In the genomic region with DNA sequence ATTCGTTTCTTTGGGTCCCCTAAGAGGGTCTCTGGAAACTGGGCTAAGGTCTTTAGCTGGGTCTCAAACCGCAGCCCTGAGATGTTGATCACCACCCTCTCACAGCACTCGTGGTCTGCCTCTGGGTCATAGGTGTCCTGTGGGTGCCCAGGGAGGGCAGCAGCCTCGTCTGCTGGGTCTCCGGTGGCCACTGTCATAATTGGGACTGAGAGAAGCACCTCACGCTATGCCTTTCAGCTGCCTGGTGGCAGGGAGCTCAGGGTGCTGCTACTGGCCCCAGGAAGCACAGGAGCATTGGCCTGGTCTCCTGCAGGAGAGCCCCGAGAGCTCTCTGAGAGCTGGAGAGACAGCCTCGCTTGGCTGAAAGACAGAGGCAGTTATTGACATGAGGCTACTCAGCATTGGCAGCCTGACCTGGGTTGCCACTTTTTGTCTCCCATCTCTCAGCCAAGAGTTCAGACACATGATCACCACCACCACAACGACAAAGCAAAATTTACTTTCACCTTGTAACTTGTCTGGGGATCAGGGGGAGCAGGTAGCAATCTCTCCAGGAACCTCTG, we compare ENCODE assay signal across 1 cellular context.
TF ChIP-seq lines count a peak whose summit lies in the region.

No MANE protein-coding gene starts in this region.

TF ChIP-seq in neural cell, 6 proteins besides CTCF, POLR2A, EP300 and RAD21:
- TF ChIP-seq TAF1 (IDR thresholded peaks at IDR 0.05; ENCODE audit: low read depth) (no peak), SMC3 (conservative IDR thresholded peaks at IDR 0.05; ENCODE audit: poor library complexity) (no peak), EZH2 (IDR thresholded peaks at IDR 0.05; ENCODE audit: borderline replicate concordance, insufficient read depth, low read length, poor library complexity, severe bottlenecking) (no peak), POLR2AphosphoS5 (IDR thresholded peaks at IDR 0.05) (no peak), MXI1 (conservative IDR thresholded peaks at IDR 0.05; ENCODE audit: poor library complexity, severe bottlenecking) (no peak)
- TF ChIP-seq, protein P1, sequence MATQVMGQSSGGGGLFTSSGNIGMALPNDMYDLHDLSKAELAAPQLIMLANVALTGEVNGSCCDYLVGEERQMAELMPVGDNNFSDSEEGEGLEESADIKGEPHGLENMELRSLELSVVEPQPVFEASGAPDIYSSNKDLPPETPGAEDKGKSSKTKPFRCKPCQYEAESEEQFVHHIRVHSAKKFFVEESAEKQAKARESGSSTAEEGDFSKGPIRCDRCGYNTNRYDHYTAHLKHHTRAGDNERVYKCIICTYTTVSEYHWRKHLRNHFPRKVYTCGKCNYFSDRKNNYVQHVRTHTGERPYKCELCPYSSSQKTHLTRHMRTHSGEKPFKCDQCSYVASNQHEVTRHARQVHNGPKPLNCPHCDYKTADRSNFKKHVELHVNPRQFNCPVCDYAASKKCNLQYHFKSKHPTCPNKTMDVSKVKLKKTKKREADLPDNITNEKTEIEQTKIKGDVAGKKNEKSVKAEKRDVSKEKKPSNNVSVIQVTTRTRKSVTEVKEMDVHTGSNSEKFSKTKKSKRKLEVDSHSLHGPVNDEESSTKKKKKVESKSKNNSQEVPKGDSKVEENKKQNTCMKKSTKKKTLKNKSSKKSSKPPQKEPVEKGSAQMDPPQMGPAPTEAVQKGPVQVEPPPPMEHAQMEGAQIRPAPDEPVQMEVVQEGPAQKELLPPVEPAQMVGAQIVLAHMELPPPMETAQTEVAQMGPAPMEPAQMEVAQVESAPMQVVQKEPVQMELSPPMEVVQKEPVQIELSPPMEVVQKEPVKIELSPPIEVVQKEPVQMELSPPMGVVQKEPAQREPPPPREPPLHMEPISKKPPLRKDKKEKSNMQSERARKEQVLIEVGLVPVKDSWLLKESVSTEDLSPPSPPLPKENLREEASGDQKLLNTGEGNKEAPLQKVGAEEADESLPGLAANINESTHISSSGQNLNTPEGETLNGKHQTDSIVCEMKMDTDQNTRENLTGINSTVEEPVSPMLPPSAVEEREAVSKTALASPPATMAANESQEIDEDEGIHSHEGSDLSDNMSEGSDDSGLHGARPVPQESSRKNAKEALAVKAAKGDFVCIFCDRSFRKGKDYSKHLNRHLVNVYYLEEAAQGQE (IDR thresholded peaks at IDR 0.05; ENCODE audit: borderline replicate concordance): no peak
